16 cellular contexts compared by ENCODE assay signal in genomic region chr15:65110676-65111292, GRCh38. TPM values are rescaled to one million over a fixed set of nuclear protein-coding genes. Genes with fewer than 3 reads are reported as not detected.
A peak's percentile ranks its signal among the peaks of the same experiment; 100 is the strongest.
DNase-seq lines count a peak whose midpoint lies in the region; ATAC-seq and TF ChIP-seq lines count a peak whose summit lies in the region.
"Had no signal": no experiment of that assay in that cellular context is flagged by ENCODE, and none has a peak within 500 bp of the region (broad histone marks: within the 10 kb centered on the region; RNA-seq: fewer than 3 reads in every experiment).

No MANE protein-coding gene starts in this region.

- H3K4me3 ChIP-seq in astrocyte of the spinal cord (ENCODE audit: low read depth, low read length) (no peak overlapping the region), left ventricle myocardium inferior (no peak overlapping the region), coronary artery (no peak overlapping the region)

- H3K4me1 ChIP-seq in left ventricle myocardium inferior = peaks cover 3% of the 10 kb centered on the region

- intact Hi-C loops in left ventricle myocardium inferior (cut with micrococcal nuclease) = no loop called here

- H3K27ac ChIP-seq in left ventricle myocardium inferior (replicated peaks) = peak overlapping the region; percentile 33
- peak overlapping the region in 1 of 2 donors; percentile 35 for H3K27ac ChIP-seq in coronary artery
- no peak overlapping the region for H3K27ac ChIP-seq in substantia nigra (ENCODE audit: low read depth, low read length, poor library complexity, severe bottlenecking)
- H3K27ac ChIP-seq: RWPE1 had no signal

- in situ Hi-C loops in astrocyte of the spinal cord (cut with HindIII; ENCODE audit: low sequenced_read_pairs) = no loop called here

- no peaks in the 10 kb centered on the region for H3K27me3 ChIP-seq in left ventricle myocardium inferior (ENCODE audit: low read depth)

- peaks cover 48% of the 10 kb centered on the region for H3K36me3 ChIP-seq in left ventricle myocardium inferior

- DNase-seq in A172 (ENCODE audit: low spot score) = peak; percentile 41
- DNase-seq in HCEC 1CT = peak; percentile 52
- peak; percentile 15 for DNase-seq in astrocyte of the spinal cord (ENCODE audit: low read depth, low spot score)
- DNase-seq in left ventricle myocardium inferior = no peak
- no peak for DNase-seq in coronary artery (ENCODE audit: low spot score)
- no peak for DNase-seq in substantia nigra (lab: John Stamatoyannopoulos, UW)
- DNase-seq: activated T-cell treated with anti-CD3 and anti-CD28 coated beads for 4 hours; aorta; effector memory CD8-positive, alpha-beta T cell; midbrain; NCI-H2171; stimulated activated CD4-positive, alpha-beta T cell treated with anti-CD3 and anti-CD28 coated beads, Interleukin-4, amount 100 ng/mL, for 24 hours; stimulated activated naive CD8-positive, alpha-beta T cell treated with anti-CD3 and anti-CD28 coated beads, Interleukin-15, Interleukin-2, amounts not matched to agents 100 U/mL and 50 U/mL, for 24 hours had no signal

- TF ChIP-seq CTCF in astrocyte of the spinal cord (IDR thresholded peaks at IDR 0.05; ENCODE audit: low read depth, low read length) (no peak), left ventricle myocardium inferior (IDR thresholded peaks at IDR 0.05; ENCODE audit: borderline replicate concordance) (no peak), coronary artery (IDR thresholded peaks at IDR 0.05) (no peak)

- ATAC-seq in HG03565 (IDR thresholded peaks at IDR 0.05; ENCODE audit: unreplicated experiment) (no peak), GM18498 (IDR thresholded peaks at IDR 0.05; ENCODE audit: unreplicated experiment) (no peak)
- ATAC-seq: effector memory CD8-positive, alpha-beta T cell; stimulated activated naive CD8-positive, alpha-beta T cell treated with anti-CD3 and anti-CD28 coated beads, Interleukin-15, Interleukin-2, amounts not matched to agents 100 U/mL and 50 U/mL, for 24 hours had no signal

- H3K9me3 ChIP-seq in left ventricle myocardium inferior (replicated peaks) = no peaks in the 10 kb centered on the region

RNA-seq across cellular contexts. Expression of gene UBAP1L, which starts 4.2 kb away (rescaled TPM):
- 0.05 and 0.65 TPM in 2 replicates for total RNA-seq in A172 (2014; rRNA removed; shearing (Covaris generic))
- total RNA-seq in left ventricle myocardium inferior = 1.8 TPM

RNA-seq across cellular contexts. Expression of gene PDCD7, which starts 22.8 kb away (rescaled TPM):
- 18.2 and 18.7 TPM in 2 replicates for total RNA-seq in A172 (2014; rRNA removed; shearing (Covaris generic))
- 14.5 TPM for total RNA-seq in left ventricle myocardium inferior

RNA-seq across cellular contexts. Expression of gene KBTBD13, which starts 34.2 kb away (rescaled TPM):
- not detected in 2 replicates for total RNA-seq in A172 (2014; rRNA removed; shearing (Covaris generic))
- 5.2 TPM for total RNA-seq in left ventricle myocardium inferior

RNA-seq across cellular contexts. Expression of gene RASL12, which starts 43.0 kb away (rescaled TPM):
- not detected in 2 replicates for total RNA-seq in A172 (2014; rRNA removed; shearing (Covaris generic))
- 12.9 TPM for total RNA-seq in left ventricle myocardium inferior

Comparison
In these comparisons a context has a peak if more than half of its experiments do, and no peak if none do; other contexts are left out.
1. DNase-seq: peak in A172 (single experiment), HCEC 1CT (single experiment) and astrocyte of the spinal cord (single experiment); none in left ventricle myocardium inferior (single experiment), coronary artery (single experiment) and substantia nigra (0 of 49).